7 cellular contexts compared by ENCODE assay signal in the genomic region with DNA sequence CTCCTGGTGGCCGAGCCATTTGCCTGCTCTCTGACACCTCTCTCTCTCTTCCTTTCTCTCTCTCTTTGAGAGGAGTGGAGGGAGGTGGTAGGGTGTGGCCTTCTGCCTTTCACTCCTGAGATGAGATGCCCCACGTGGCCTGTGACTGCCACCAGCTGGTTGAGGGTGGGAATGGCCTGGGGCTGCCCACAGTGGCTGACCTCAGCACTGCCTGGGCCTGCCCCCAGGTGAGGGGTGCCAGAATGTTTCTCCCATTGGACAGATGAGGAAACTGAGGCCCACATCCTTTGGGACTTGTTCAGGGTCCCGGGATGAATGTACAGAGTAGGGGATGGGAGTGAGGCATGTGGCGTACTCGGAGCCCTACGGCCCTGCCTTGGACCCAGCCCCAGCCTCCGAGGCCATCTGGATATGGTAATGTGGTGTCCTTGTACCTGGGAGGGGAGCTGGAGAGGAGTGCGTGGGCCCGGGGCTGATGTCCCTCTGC. TPM values are rescaled to one million over a fixed set of nuclear protein-coding genes. Genes with fewer than 3 reads are reported as not detected.
A peak's percentile ranks its signal among the peaks of the same experiment; 100 is the strongest.
DNase-seq lines count a peak whose midpoint lies in the region; ATAC-seq and TF ChIP-seq lines count a peak whose summit lies in the region.
"Had no signal": no experiment of that assay in that cellular context is flagged by ENCODE, and none has a peak within 500 bp of the region (broad histone marks: within the 10 kb centered on the region; RNA-seq: fewer than 3 reads in every experiment).

No MANE protein-coding gene starts in this region.

- H3K27me3 Mint-ChIP-seq in neural crest cell (ENCODE audit: low read depth), result no peaks in the 10 kb centered on the region

- H3K27ac Mint-ChIP-seq in neural crest cell (ENCODE audit: unreplicated experiment), result no peak overlapping the region
- H3K27ac Mint-ChIP-seq: brain had no signal

- H3K4me1 Mint-ChIP-seq in neural crest cell, result peaks cover 17% of the 10 kb centered on the region

- no peak for ATAC-seq in GM18511 (IDR thresholded peaks at IDR 0.05; ENCODE audit: unreplicated experiment)
- no peak for ATAC-seq in HG02852 (IDR thresholded peaks at IDR 0.05; ENCODE audit: unreplicated experiment)

- H3K36me3 Mint-ChIP-seq in neural crest cell (ENCODE audit: low read depth), result no peaks in the 10 kb centered on the region
- H3K36me3 Mint-ChIP-seq: brain had no signal

- H3K9me3 Mint-ChIP-seq in neural crest cell, result no peaks in the 10 kb centered on the region
- H3K9me3 Mint-ChIP-seq: brain had no signal

- H3K4me3 Mint-ChIP-seq in neural crest cell, result no peak overlapping the region
- H3K4me3 Mint-ChIP-seq: brain had no signal

- peak; percentile 59 for TF ChIP-seq CTCF in GM13977 (IDR thresholded peaks at IDR 0.05; ENCODE audit: extremely low read depth, insufficient read depth, missing control alignments)
- peak; percentile 51 for TF ChIP-seq CTCF in neural crest cell (conservative IDR thresholded peaks at IDR 0.05)

- DNase-seq in GM13977 (ENCODE audit: low spot score), result peak; percentile 79
- DNase-seq in NCI-H748 treated with DMSO at 0.1 percent for 48 hours (lab: John Stamatoyannopoulos, UW), result peak; percentile 10
- DNase-seq in astrocyte of the hippocampus (ENCODE audit: low read depth, low spot score), result peak; percentile 56
- DNase-seq in neural crest cell (ENCODE audit: low read depth, low spot score), result no peak

- in situ Hi-C loops in GM13977 (cut with MboI; ENCODE audit: low pct_unique_long_range_greater_than_20kb, low sequenced_read_pairs, unreplicated experiment), result no loop called here

RNA-seq across cellular contexts. Expression of a gene that starts 12.7 kb away (rescaled TPM):
- not detected in 2 replicates for total RNA-seq in neural crest cell

RNA-seq across cellular contexts. Expression of a gene that starts 13.3 kb away (rescaled TPM):
- 36.0 and 36.9 TPM in 2 replicates for total RNA-seq in neural crest cell

RNA-seq across cellular contexts. Expression of a gene that starts 56.5 kb away (rescaled TPM):
- 28.7 and 29.6 TPM in 2 replicates for total RNA-seq in neural crest cell

RNA-seq across cellular contexts. Expression of a gene that starts 56.7 kb away (rescaled TPM):
- 56.2 and 56.3 TPM in 2 replicates for total RNA-seq in neural crest cell

RNA-seq across cellular contexts. Expression of a gene that starts 57.7 kb away (rescaled TPM):
- total RNA-seq in neural crest cell, result 9.7 TPM in 2 replicates
